Comparison of ENCODE assay signal across 10 cellular contexts in the genomic region with DNA sequence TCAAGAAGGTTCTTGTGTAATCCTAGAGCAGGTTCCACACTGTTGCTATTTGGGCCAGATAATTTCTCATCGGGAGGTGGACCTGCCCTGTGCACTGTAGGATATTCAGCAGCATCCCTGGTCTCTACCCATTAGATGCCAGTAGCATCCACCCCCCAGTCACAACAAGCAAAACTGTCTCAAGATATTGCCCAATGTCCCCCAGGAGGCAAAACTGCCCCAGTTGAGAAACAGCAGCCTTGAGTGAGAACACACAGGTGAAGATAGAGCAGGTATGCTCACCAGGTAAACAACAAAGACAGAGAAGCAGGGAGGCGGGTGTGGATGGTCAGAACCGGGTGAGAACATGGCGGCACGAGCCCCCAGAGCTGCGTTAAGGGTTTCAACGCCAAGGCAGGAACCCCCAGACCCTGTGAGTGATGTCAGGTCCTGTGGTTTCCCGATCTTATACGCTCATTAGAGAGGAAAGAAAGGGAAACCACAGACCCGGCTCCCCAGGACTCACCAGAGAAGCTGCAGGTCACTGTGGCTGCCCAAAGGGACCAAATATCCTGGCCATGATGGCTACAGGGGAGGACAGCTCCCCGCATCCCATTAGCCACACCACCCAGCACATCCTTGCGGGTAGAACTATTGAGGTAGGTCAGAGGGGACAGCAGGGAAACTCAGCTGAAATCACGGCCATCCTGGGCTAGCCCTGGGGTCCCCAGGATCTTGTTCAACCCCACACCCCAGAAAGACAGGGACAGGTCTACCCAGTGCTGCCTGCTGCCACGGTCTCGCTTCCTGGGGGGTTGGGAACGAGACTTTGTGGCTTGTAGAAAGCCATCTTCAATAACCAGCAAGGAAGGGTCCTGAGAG. TPM values are rescaled to one million over a fixed set of nuclear protein-coding genes. Genes with fewer than 3 reads are reported as not detected.
DNase-seq lines count a peak whose midpoint lies in the region; ATAC-seq and TF ChIP-seq lines count a peak whose summit lies in the region.
"Had no signal": no experiment of that assay in that cellular context is flagged by ENCODE, and none has a peak within 500 bp of the region (broad histone marks: within the 10 kb centered on the region; RNA-seq: fewer than 3 reads in every experiment).

No MANE protein-coding gene starts in this region.

- no peaks in the 10 kb centered on the region for H3K9me3 Mint-ChIP-seq in central memory CD8-positive, alpha-beta T cell
- H3K9me3 Mint-ChIP-seq in T-cell, result no peaks in the 10 kb centered on the region

- peak overlapping the region; percentile 91 for H3K27ac ChIP-seq in skeletal muscle tissue (ENCODE audit: low read depth, low read length)

- peak overlapping the region; percentile 45 for H3K27ac Mint-ChIP-seq in central memory CD8-positive, alpha-beta T cell (ENCODE audit: low read depth)
- H3K27ac Mint-ChIP-seq in T-cell, result no peak overlapping the region

- no peaks in the 10 kb centered on the region for H3K9me3 ChIP-seq in skeletal muscle tissue (ENCODE audit: control insufficient read depth in 3 of 3, low read length in 3 of 3)

- in situ Hi-C loops in GM13977 (cut with MboI; ENCODE audit: low pct_unique_long_range_greater_than_20kb, low sequenced_read_pairs, unreplicated experiment), result no loop called here

- no peak overlapping the region for H3K4me3 Mint-ChIP-seq in central memory CD8-positive, alpha-beta T cell
- no peak overlapping the region for H3K4me3 Mint-ChIP-seq in T-cell

- DNase-seq in central memory CD8-positive, alpha-beta T cell (ENCODE audit: low spot score in 2 of 2), result no peak
- DNase-seq in T-cell (no peak), kidney tubule cell (ENCODE audit: low spot score) (no peak), GM13977 (ENCODE audit: low spot score) (no peak), HCEC 1CT (no peak)

- H3K36me3 ChIP-seq in skeletal muscle tissue (ENCODE audit: control insufficient read depth in 3 of 3, insufficient read depth in 3 of 3, low read length in 3 of 3), result peaks cover 0 to 4% (median 3%) of the 10 kb centered on the region in 3 donors

- H3K4me3 ChIP-seq in skeletal muscle tissue (ENCODE audit: low read length in 3 of 3), result no peak overlapping the region

- peaks cover 42% of the 10 kb centered on the region for H3K27me3 Mint-ChIP-seq in central memory CD8-positive, alpha-beta T cell
- H3K27me3 Mint-ChIP-seq in T-cell, result peaks cover 0 to 17% of the 10 kb centered on the region in 2 donors

- CTCF ChIA-PET in T-cell (lab: Charles Lee), result no interaction called here

- POLR2A ChIA-PET in T-cell (lab: Charles Lee), result no interaction called here

- no peak for TF ChIP-seq CTCF in GM13977 (IDR thresholded peaks at IDR 0.05; ENCODE audit: extremely low read depth, insufficient read depth, missing control alignments)

- H3K27me3 ChIP-seq in skeletal muscle tissue (ENCODE audit: control insufficient read depth in 3 of 3, insufficient read depth in 3 of 3, low read length in 3 of 3), result no peaks in the 10 kb centered on the region

- peak overlapping the region in 1 of 3 donors; percentile 61 for H3K9ac ChIP-seq in skeletal muscle tissue (ENCODE audit: low read depth in 1 of 3, low read length in 3 of 3)

- peaks cover 13% of the 10 kb centered on the region for H3K4me1 Mint-ChIP-seq in central memory CD8-positive, alpha-beta T cell
- H3K4me1 Mint-ChIP-seq in T-cell, result peaks cover 13 to 19% (median 15%) of the 10 kb centered on the region in 3 donors

- no peaks in the 10 kb centered on the region for H3K36me3 Mint-ChIP-seq in central memory CD8-positive, alpha-beta T cell (ENCODE audit: insufficient read depth)
- no peaks in the 10 kb centered on the region for H3K36me3 Mint-ChIP-seq in T-cell

- peaks cover 40 to 81% (median 73%) of the 10 kb centered on the region in 3 donors for H3K4me1 ChIP-seq in skeletal muscle tissue (ENCODE audit: control insufficient read depth in 3 of 3, insufficient read depth in 3 of 3, low read length in 3 of 3)

- ATAC-seq in GM19463 (IDR thresholded peaks at IDR 0.05; ENCODE audit: unreplicated experiment), result peak; percentile 43
- peak; percentile 37 for ATAC-seq in HG03139 (IDR thresholded peaks at IDR 0.05; ENCODE audit: unreplicated experiment)
- no peak for ATAC-seq in central memory CD8-positive, alpha-beta T cell (replicated peaks; ENCODE audit: extremely low read depth, poor library complexity, severe bottlenecking)
- ATAC-seq in T-cell (replicated peaks in 1 of 4), result no peak

RNA-seq across cellular contexts. Expression of a gene that starts 21.2 kb away (rescaled TPM):
- total RNA-seq in skeletal muscle tissue (18.8 TPM), T-cell (1 to 10 TPM; 1.1 to 3.7 (median 1.3) TPM)

RNA-seq across cellular contexts. Expression of a gene that starts 28.9 kb away (rescaled TPM):
- total RNA-seq in skeletal muscle tissue (not detected), T-cell (not detected)
- total RNA-seq: lung microvascular endothelial cell, SK-MEL-5 had no signal

Comparison
In these comparisons a context has a peak if more than half of its experiments do, and no peak if none do; other contexts are left out.
1. ATAC-seq: peak in GM19463 (single experiment) and HG03139 (single experiment); none in central memory CD8-positive, alpha-beta T cell (single experiment) and T-cell (0 of 4).